11 cellular contexts compared by ENCODE assay signal in genomic region chr3:165624761-165625160, GRCh38.
DNase-seq lines count a peak whose midpoint lies in the region; ATAC-seq, FAIRE-seq and TF ChIP-seq lines count a peak whose summit lies in the region.
"Had no signal": no experiment of that assay in that cellular context is flagged by ENCODE, and none has a peak within 500 bp of the region (broad histone marks: within the 10 kb centered on the region; RNA-seq: fewer than 3 reads in every experiment).

No MANE protein-coding gene starts in this region.

- DNase-seq in HepG2 (ENCODE audit: low spot score) (no peak), right lobe of liver (no peak), PC-3 (peak; percentile 38), epithelial cell of esophagus (ENCODE audit: low read depth) (peak; percentile 44), HTR-8/SVneo (ENCODE audit: insufficient read length, low spot score) (no peak)
- no peak for DNase-seq in activated T-cell treated with anti-CD3 and anti-CD28 coated beads, Interleukin-2, amount 50 U/mL, for 4 hours
- DNase-seq in activated effector memory CD4-positive, alpha-beta T cell treated with anti-CD3 and anti-CD28 coated beads, Interleukin-2, amount 50 U/mL, for 16 hours = no peak

- H3K4me2 ChIP-seq in HepG2 (ENCODE audit: low read depth, low read length) = no peak overlapping the region
- H3K4me2 ChIP-seq in PC-3 (ENCODE audit: low read length) = no peak overlapping the region
- H3K4me2 ChIP-seq: hepatocyte had no signal

- H3K4me1 ChIP-seq in HepG2 (ENCODE audit: insufficient read depth, low read length) (no peaks in the 10 kb centered on the region), right lobe of liver (no peaks in the 10 kb centered on the region), PC-3 (ENCODE audit: insufficient read depth, low read length) (no peaks in the 10 kb centered on the region)

- in situ Hi-C loops in HepG2 (cut with HindIII; ENCODE audit: extremely low pct_ligation_motif_present, low pct_unique_long_range_greater_than_20kb) = no loop called here

- H3K9me3 ChIP-seq in HepG2 (ENCODE audit: low read length) (peaks cover 49% of the 10 kb centered on the region), right lobe of liver (no peaks in the 10 kb centered on the region), PC-3 (ENCODE audit: low read length) (no peaks in the 10 kb centered on the region)

- no peak for ATAC-seq in HepG2
- no peak for ATAC-seq in right lobe of liver
- peak; percentile 62 for ATAC-seq in PC-3
- no peak for ATAC-seq in activated T-cell treated with anti-CD3 and anti-CD28 coated beads, Interleukin-2, amount 50 U/mL, for 4 hours
- no peak for ATAC-seq in HG02970 (IDR thresholded peaks at IDR 0.05; ENCODE audit: low FRiP score, unreplicated experiment)
- ATAC-seq: stimulated activated memory B cell treated with anti-CD40 and anti-IgM and Interleukin-4, amounts not matched to agents 10 μg/mL and 1 μg/mL and 100 μg/mL, for 72 hours had no signal

- POLR2A ChIA-PET in HepG2 (lab: Yijun Ruan, JAX) = no interaction called here
- POLR2A ChIA-PET in PC-3 (lab: Charles Lee; ENCODE audit: unreplicated experiment) = no interaction called here

- TF ChIP-seq RAD21 in HepG2 (CRISPR knock-in tag; IDR thresholded peaks at IDR 0.05) = no peak

- H3K9me2 ChIP-seq in PC-3 (replicated peaks; ENCODE audit: low read length) = no peaks in the 10 kb centered on the region

- TF ChIP-seq POLR2A in HepG2 (IDR thresholded peaks at IDR 0.05; ENCODE audit: insufficient read depth in 1 of 2, low read depth in 2 of 2, low read length in 2 of 2) (no peak), right lobe of liver (IDR thresholded peaks at IDR 0.05) (no peak)

- CTCF ChIA-PET in HepG2 (lab: Yijun Ruan, JAX; ENCODE audit: low intra/inter-chr PET ratio, low total read pairs) (no interaction called here), PC-3 (lab: Charles Lee) (interaction anchor here (0.6 to 0.7 kb wide), 2 partner anchors 16 to 128 kb away, joined by 3 read pairs; no protein-coding TSS in a partner anchor)

- peaks cover 20% of the 10 kb centered on the region for H3K9me3 Mint-ChIP-seq in activated T-cell treated with anti-CD3 and anti-CD28 coated beads, Interleukin-2, amount 50 U/mL, for 4 hours

- intact Hi-C loops in HepG2 (cut with micrococcal nuclease; ENCODE audit: unreplicated experiment) = no loop called here
- intact Hi-C loops in right lobe of liver (cut with DNase I) = no loop called here
- intact Hi-C loops in PC-3 (cut with micrococcal nuclease) = no loop called here

- FAIRE-seq in HepG2 (lab: Jason Lieb, UNC) = no peak
- no peak for FAIRE-seq in HTR-8/SVneo (lab: Jason Lieb, UNC)

- TF ChIP-seq EP300 in HepG2 (IDR thresholded peaks at IDR 0.05; ENCODE audit: low read depth in 2 of 2, low read length in 2 of 2) (no peak), HepG2 (CRISPR knock-in tag; IDR thresholded peaks at IDR 0.05; ENCODE audit: borderline replicate concordance) (no peak)

- no peak overlapping the region for H3K4me3 Mint-ChIP-seq in activated T-cell treated with anti-CD3 and anti-CD28 coated beads, Interleukin-2, amount 50 U/mL, for 4 hours
- H3K4me3 Mint-ChIP-seq: dendritic cell treated with granulocyte-macrophage colony-stimulating factor and Interleukin-4, amounts not matched to agents 40 ng/mL and 50 ng/mL, for 4 days; stimulated activated memory B cell treated with anti-CD40 and anti-IgM and Interleukin-4, amounts not matched to agents 10 μg/mL and 1 μg/mL and 100 μg/mL, for 72 hours had no signal

- H3K4me3 ChIP-seq in HepG2 (replicated peaks in 1 of 3; ENCODE audit: insufficient read depth in 1 of 3, low read depth in 2 of 3, low read length in 3 of 3) = no peak overlapping the region
- no peak overlapping the region for H3K4me3 ChIP-seq in right lobe of liver
- no peak overlapping the region for H3K4me3 ChIP-seq in PC-3 (ENCODE audit: low read length)
- no peak overlapping the region for H3K4me3 ChIP-seq in epithelial cell of esophagus (ENCODE audit: low read length)
- H3K4me3 ChIP-seq: hepatocyte had no signal

- H4K20me1 ChIP-seq in HepG2 (ENCODE audit: insufficient read depth, low read length) = no peaks in the 10 kb centered on the region
- no peaks in the 10 kb centered on the region for H4K20me1 ChIP-seq in PC-3 (ENCODE audit: low read length)

- H2AFZ ChIP-seq in HepG2 (ENCODE audit: low read length) = no peak overlapping the region
- H2AFZ ChIP-seq in PC-3 (ENCODE audit: low read length) = no peak overlapping the region
- H2AFZ ChIP-seq: hepatocyte had no signal

- BruUV-seq in HepG2 (replicated peaks; lab: Mats Ljungman, UMichigan) = no TSS peak
- BruUV-seq in PC-3 (replicated peaks; lab: Mats Ljungman, UMichigan) = no TSS peak

- TF ChIP-seq CTCF in HepG2 (CRISPR knock-in tag; IDR thresholded peaks at IDR 0.05) (0 out of 2 replicates have a peak, but pooled peaks have one; percentile 19), right lobe of liver (IDR thresholded peaks at IDR 0.05) (peak in 2 of 4 donors; percentile 17 to 19), PC-3 (conservative IDR thresholded peaks at IDR 0.05; ENCODE audit: low read depth, low read length) (peak; percentile 81), epithelial cell of esophagus (IDR thresholded peaks at IDR 0.05; ENCODE audit: insufficient read depth, low read depth, low read length, missing control alignments) (peak; percentile 36)

- H3K9ac ChIP-seq in HepG2 (ENCODE audit: insufficient read depth, low read depth, low read length) (no peak overlapping the region), PC-3 (ENCODE audit: low read length) (no peak overlapping the region)

- H3K79me2 ChIP-seq in HepG2 (ENCODE audit: insufficient read depth, low read length) (no peaks in the 10 kb centered on the region), PC-3 (ENCODE audit: low read length) (no peaks in the 10 kb centered on the region)
- H3K79me2 ChIP-seq: hepatocyte had no signal

- no peaks in the 10 kb centered on the region for H3K27me3 ChIP-seq in HepG2 (ENCODE audit: control insufficient read depth in 1 of 2, insufficient read depth in 2 of 2, low read length in 2 of 2)
- no peaks in the 10 kb centered on the region for H3K27me3 ChIP-seq in right lobe of liver
- H3K27me3 ChIP-seq in PC-3 (ENCODE audit: low read length) = no peaks in the 10 kb centered on the region
- H3K27me3 ChIP-seq: hepatocyte had no signal

- 6% methylated on average over 3 of the region's 3 CpGs for WGBS in HepG2 (ENCODE audit: low lambda C conversion rate)
- 61% methylated on average over 3 of the region's 3 CpGs for WGBS in right lobe of liver (ENCODE audit: insufficient coverage, low coverage, low lambda C conversion rate, missing lambda C conversion rate)

- H3K27ac ChIP-seq in HepG2 (ENCODE audit: extremely low read length, insufficient read depth, low read length) (no peak overlapping the region), right lobe of liver (no peak overlapping the region), PC-3 (ENCODE audit: low read length) (no peak overlapping the region)
- H3K27ac ChIP-seq: hepatocyte had no signal

- H3K36me3 Mint-ChIP-seq in activated T-cell treated with anti-CD3 and anti-CD28 coated beads, Interleukin-2, amount 50 U/mL, for 4 hours (ENCODE audit: insufficient read depth) = no peaks in the 10 kb centered on the region
- H3K36me3 Mint-ChIP-seq: stimulated activated memory B cell treated with anti-CD40 and anti-IgM and Interleukin-4, amounts not matched to agents 10 μg/mL and 1 μg/mL and 100 μg/mL, for 72 hours had no signal

- no peaks in the 10 kb centered on the region for H3K36me3 ChIP-seq in HepG2 (replicated peaks in 1 of 2; ENCODE audit: control insufficient read depth in 1 of 2, insufficient read depth in 2 of 2, low read length in 2 of 2)
- H3K36me3 ChIP-seq in right lobe of liver = no peaks in the 10 kb centered on the region
- no peaks in the 10 kb centered on the region for H3K36me3 ChIP-seq in PC-3 (ENCODE audit: low read depth, low read length)

- H3K27me3 Mint-ChIP-seq in activated T-cell treated with anti-CD3 and anti-CD28 coated beads, Interleukin-2, amount 50 U/mL, for 4 hours (ENCODE audit: low read depth) = no peaks in the 10 kb centered on the region
- H3K27me3 Mint-ChIP-seq: dendritic cell treated with granulocyte-macrophage colony-stimulating factor and Interleukin-4, amounts not matched to agents 40 ng/mL and 50 ng/mL, for 4 days; stimulated activated memory B cell treated with anti-CD40 and anti-IgM and Interleukin-4, amounts not matched to agents 10 μg/mL and 1 μg/mL and 100 μg/mL, for 72 hours had no signal

- H3K4me1 Mint-ChIP-seq in activated T-cell treated with anti-CD3 and anti-CD28 coated beads, Interleukin-2, amount 50 U/mL, for 4 hours (ENCODE audit: low read depth) = no peaks in the 10 kb centered on the region
- H3K4me1 Mint-ChIP-seq: stimulated activated memory B cell treated with anti-CD40 and anti-IgM and Interleukin-4, amounts not matched to agents 10 μg/mL and 1 μg/mL and 100 μg/mL, for 72 hours had no signal

- no peaks in the 10 kb centered on the region for H3F3A ChIP-seq in PC-3 (ENCODE audit: low read length, unreplicated experiment)

TF ChIP-seq in HepG2, 621 proteins besides CTCF, POLR2A, EP300 and RAD21:
- TF ChIP-seq GLMP (CRISPR knock-in tag; IDR thresholded peaks at IDR 0.05; ENCODE audit: borderline replicate concordance) (no peak), STAG1 (CRISPR knock-in tag; IDR thresholded peaks at IDR 0.05) (peak; percentile 11; the same call in 1 of the 2 replicates)

Comparison
In these comparisons a context has a peak if more than half of its experiments do, and no peak if none do; other contexts are left out.
1. DNase-seq: peak in PC-3 (single experiment) and epithelial cell of esophagus (single experiment); none in HepG2 (single experiment), right lobe of liver (0 of 3), activated T-cell treated with anti-CD3 and anti-CD28 coated beads, Interleukin-2, amount 50 U/mL, for 4 hours (single experiment), activated effector memory CD4-positive, alpha-beta T cell treated with anti-CD3 and anti-CD28 coated beads, Interleukin-2, amount 50 U/mL, for 16 hours (single experiment) and HTR-8/SVneo (single experiment).